ENCODE assay signal across 25 cellular contexts in genomic region chr7:91055219-91055618, GRCh38.
DNase-seq lines count a peak whose midpoint lies in the region; ATAC-seq and TF ChIP-seq lines count a peak whose summit lies in the region.
"Had no signal": no experiment of that assay in that cellular context is flagged by ENCODE, and none has a peak within 500 bp of the region (broad histone marks: within the 10 kb centered on the region; RNA-seq: fewer than 3 reads in every experiment).

No MANE protein-coding gene starts in this region.

- peaks cover 4% of the 10 kb centered on the region for H3K4me1 ChIP-seq in cardiac muscle cell (ENCODE audit: low read depth)

- no peak overlapping the region for H3K4me3 Mint-ChIP-seq in nephron
- H3K4me3 Mint-ChIP-seq in stimulated activated effector memory CD8-positive, alpha-beta T cell treated with anti-CD3 and anti-CD28 coated beads, Interleukin-12 subunit alpha, Interleukin-12 subunit beta, amount 100 ng/mL, for 72 hours, result no peak overlapping the region
- H3K4me3 Mint-ChIP-seq: activated CD4-positive, alpha-beta T cell treated with anti-CD3 and anti-CD28 coated beads, Interleukin-2, amount 10 ng/mL, durations not matched to agents 7 days and 5 days; activated CD8-positive, alpha-beta memory T cell treated with anti-CD3 and anti-CD28 coated beads, Interleukin-2, amount 10 ng/mL, durations not matched to agents 7 days and 5 days; activated naive CD4-positive, alpha-beta T cell treated with anti-CD3 and anti-CD28 coated beads, Interleukin-2, amount 50 U/mL, for 24 hours; activated T-helper 1 cell treated with anti-CD3 and anti-CD28 coated beads, Interleukin-12 subunit alpha, Interleukin-12 subunit beta, Interleukin-2, Interleukin-4 antibody, amounts not matched to agents 30 ng/mL and 10 ng/mL and 1 ng/mL, durations not matched to agents 14 hours and 24 hours and 36 hours; CD4-positive, alpha-beta memory T cell had no signal

- intact Hi-C loops in Right ventricle myocardium inferior (cut with DNase I), result no loop called here

- DNase-seq in cardiac muscle cell (ENCODE audit: low read depth in 1 of 2, low spot score in 1 of 2) (no peak), Right ventricle myocardium inferior (ENCODE audit: missing footprints) (no peak), SK-MEL-5 (ENCODE audit: low read depth, low spot score) (peak; percentile 35), NAMALWA (ENCODE audit: low spot score) (no peak)
- DNase-seq in stimulated activated effector memory CD8-positive, alpha-beta T cell treated with anti-CD3 and anti-CD28 coated beads, Interleukin-12 subunit alpha, Interleukin-12 subunit beta, amount 100 ng/mL, for 72 hours (ENCODE audit: low spot score in 2 of 2), result no peak
- DNase-seq: activated CD4-positive, alpha-beta T cell treated with anti-CD3 and anti-CD28 coated beads, Interleukin-2, amount 10 ng/mL, durations not matched to agents 7 days and 5 days; activated CD8-positive, alpha-beta memory T cell treated with anti-CD3 and anti-CD28 coated beads, Interleukin-2, amount 10 ng/mL, durations not matched to agents 7 days and 5 days; CD4-positive, alpha-beta memory T cell; cerebellar nuclear complex; DMS153; HCEC 1CT; NCI-H187; NCI-H345; NCI-H82; ovary; right cardiac atrium; T-helper 2 cell had no signal

- TF ChIP-seq CTCF in cardiac muscle cell (IDR thresholded peaks at IDR 0.05; ENCODE audit: low read depth, low read length), result peak; percentile 8
- peak in 2 of 3 experiments; percentile 18 to 37 for TF ChIP-seq CTCF in nephron (IDR thresholded peaks at IDR 0.05; ENCODE audit: unreplicated experiment in 3 of 3)

- H3K9me3 Mint-ChIP-seq in nephron, result peaks cover 10% of the 10 kb centered on the region
- H3K9me3 Mint-ChIP-seq in stimulated activated effector memory CD8-positive, alpha-beta T cell treated with anti-CD3 and anti-CD28 coated beads, Interleukin-12 subunit alpha, Interleukin-12 subunit beta, amount 100 ng/mL, for 72 hours, result no peaks in the 10 kb centered on the region
- H3K9me3 Mint-ChIP-seq: activated CD4-positive, alpha-beta T cell treated with anti-CD3 and anti-CD28 coated beads, Interleukin-2, amount 10 ng/mL, durations not matched to agents 7 days and 5 days; activated naive CD4-positive, alpha-beta T cell treated with anti-CD3 and anti-CD28 coated beads, Interleukin-2, amount 50 U/mL, for 24 hours had no signal

- no peak overlapping the region for H3K27ac Mint-ChIP-seq in nephron
- H3K27ac Mint-ChIP-seq in stimulated activated effector memory CD8-positive, alpha-beta T cell treated with anti-CD3 and anti-CD28 coated beads, Interleukin-12 subunit alpha, Interleukin-12 subunit beta, amount 100 ng/mL, for 72 hours, result no peak overlapping the region
- H3K27ac Mint-ChIP-seq: activated CD4-positive, alpha-beta T cell treated with anti-CD3 and anti-CD28 coated beads, Interleukin-2, amount 10 ng/mL, durations not matched to agents 7 days and 5 days; activated CD8-positive, alpha-beta memory T cell treated with anti-CD3 and anti-CD28 coated beads, Interleukin-2, amount 10 ng/mL, durations not matched to agents 7 days and 5 days; activated naive CD4-positive, alpha-beta T cell treated with anti-CD3 and anti-CD28 coated beads, Interleukin-2, amount 50 U/mL, for 24 hours; activated T-helper 1 cell treated with anti-CD3 and anti-CD28 coated beads, Interleukin-12 subunit alpha, Interleukin-12 subunit beta, Interleukin-2, Interleukin-4 antibody, amounts not matched to agents 30 ng/mL and 10 ng/mL and 1 ng/mL, durations not matched to agents 14 hours and 24 hours and 36 hours had no signal

- no peaks in the 10 kb centered on the region for H3K36me3 ChIP-seq in cardiac muscle cell
- H3K36me3 ChIP-seq: ovary, SJSA1 had no signal

- no peak overlapping the region for H3K4me3 ChIP-seq in cardiac muscle cell
- H3K4me3 ChIP-seq: K562, ovary, SJSA1 had no signal

- peaks cover 4% of the 10 kb centered on the region for H3K4me1 Mint-ChIP-seq in nephron
- H3K4me1 Mint-ChIP-seq in stimulated activated effector memory CD8-positive, alpha-beta T cell treated with anti-CD3 and anti-CD28 coated beads, Interleukin-12 subunit alpha, Interleukin-12 subunit beta, amount 100 ng/mL, for 72 hours, result no peaks in the 10 kb centered on the region
- H3K4me1 Mint-ChIP-seq: activated CD8-positive, alpha-beta memory T cell treated with anti-CD3 and anti-CD28 coated beads, Interleukin-2, amount 10 ng/mL, durations not matched to agents 7 days and 5 days had no signal

- no peak overlapping the region for H3K27ac ChIP-seq in cardiac muscle cell
- H3K27ac ChIP-seq: ovary, SJSA1 had no signal

- in situ Hi-C loops in SK-MEL-5 (cut with HindIII; ENCODE audit: low pct_unique_long_range_greater_than_20kb, low sequenced_read_pairs), result no loop called here

- no peaks in the 10 kb centered on the region for H3K27me3 ChIP-seq in cardiac muscle cell
- H3K27me3 ChIP-seq: ovary, SJSA1 had no signal

- H3K9me3 ChIP-seq in cardiac muscle cell (ENCODE audit: low read depth), result no peaks in the 10 kb centered on the region
- H3K9me3 ChIP-seq: ovary, SJSA1 had no signal

- H3K27me3 Mint-ChIP-seq in nephron (ENCODE audit: low read depth), result no peaks in the 10 kb centered on the region
- H3K27me3 Mint-ChIP-seq: activated CD4-positive, alpha-beta T cell treated with anti-CD3 and anti-CD28 coated beads, Interleukin-2, amount 10 ng/mL, durations not matched to agents 7 days and 5 days; activated naive CD4-positive, alpha-beta T cell treated with anti-CD3 and anti-CD28 coated beads, Interleukin-2, amount 50 U/mL, for 24 hours; CD4-positive, alpha-beta memory T cell had no signal

- no peak for ATAC-seq in Right ventricle myocardium inferior
- ATAC-seq in HG03175 (IDR thresholded peaks at IDR 0.05; ENCODE audit: unreplicated experiment), result no peak
- ATAC-seq in GM21576 (IDR thresholded peaks at IDR 0.05; ENCODE audit: unreplicated experiment), result no peak
- no peak for ATAC-seq in stimulated activated effector memory CD8-positive, alpha-beta T cell treated with anti-CD3 and anti-CD28 coated beads, Interleukin-12 subunit alpha, Interleukin-12 subunit beta, amount 100 ng/mL, for 72 hours
- ATAC-seq: activated CD8-positive, alpha-beta memory T cell treated with anti-CD3 and anti-CD28 coated beads, Interleukin-2, amount 10 ng/mL, durations not matched to agents 7 days and 5 days; K562; Panc1; right cardiac atrium had no signal

- peaks cover 17% of the 10 kb centered on the region for H3K36me3 Mint-ChIP-seq in nephron (ENCODE audit: low read depth)
- no peaks in the 10 kb centered on the region for H3K36me3 Mint-ChIP-seq in stimulated activated effector memory CD8-positive, alpha-beta T cell treated with anti-CD3 and anti-CD28 coated beads, Interleukin-12 subunit alpha, Interleukin-12 subunit beta, amount 100 ng/mL, for 72 hours
- H3K36me3 Mint-ChIP-seq: activated CD8-positive, alpha-beta memory T cell treated with anti-CD3 and anti-CD28 coated beads, Interleukin-2, amount 10 ng/mL, durations not matched to agents 7 days and 5 days; activated naive CD4-positive, alpha-beta T cell treated with anti-CD3 and anti-CD28 coated beads, Interleukin-2, amount 50 U/mL, for 24 hours; CD4-positive, alpha-beta memory T cell had no signal
